22 cellular contexts compared by ENCODE assay signal in genomic region chr13:61253105-61253877, GRCh38.
DNase-seq lines count a peak whose midpoint lies in the region; ATAC-seq lines count a peak whose summit lies in the region.
"Had no signal": no experiment of that assay in that cellular context is flagged by ENCODE, and none has a peak within 500 bp of the region (broad histone marks: within the 10 kb centered on the region; RNA-seq: fewer than 3 reads in every experiment).

No MANE protein-coding gene starts in this region.

- ATAC-seq in GM18867 (IDR thresholded peaks at IDR 0.05; ENCODE audit: unreplicated experiment) (peak; percentile 78), GM21619 (IDR thresholded peaks at IDR 0.05; ENCODE audit: unreplicated experiment) (peak; percentile 62), HG03342 (IDR thresholded peaks at IDR 0.05; ENCODE audit: unreplicated experiment) (peak; percentile 87), GM21526 (IDR thresholded peaks at IDR 0.05; ENCODE audit: low FRiP score, unreplicated experiment) (no peak)
- ATAC-seq: K562; naive thymus-derived CD8-positive, alpha-beta T cell; SK-N-SH treated with all-trans-retinoic acid at 6 μM for 48 hours; stimulated activated naive CD8-positive, alpha-beta T cell treated with anti-CD3 and anti-CD28 coated beads, Interleukin-15, amount 100 ng/mL, for 72 hours had no signal

- DNase-seq in SKM-1 (lab: John Stamatoyannopoulos, UW; ENCODE audit: unreplicated experiment) (peak; percentile 55), NCI-H1105 treated with DMSO at 0.1 percent for 48 hours (lab: John Stamatoyannopoulos, UW) (no peak), HuH-7 (ENCODE audit: low spot score) (no peak)
- DNase-seq: activated CD4-positive, alpha-beta T cell treated with anti-CD3 and anti-CD28 coated beads, Interleukin-2, amount 50 U/mL, for 4 hours; activated naive CD4-positive, alpha-beta T cell; activated T-cell treated with anti-CD3 and anti-CD28 coated beads for 4 hours; amygdala; CD8-positive, alpha-beta memory T cell; dorsolateral prefrontal cortex; foreskin melanocyte; mesendoderm; naive thymus-derived CD8-positive, alpha-beta T cell; NCI-H1092 treated with DMSO at 0.1 percent for 48 hours; NCI-H524 treated with DMSO at 0.1 percent for 48 hours; Peyer's patch; stimulated activated naive CD8-positive, alpha-beta T cell treated with anti-CD3 and anti-CD28 coated beads, Interleukin-15, amount 100 ng/mL, for 72 hours had no signal
